1 cellular context compared by ENCODE assay signal in the genomic region with DNA sequence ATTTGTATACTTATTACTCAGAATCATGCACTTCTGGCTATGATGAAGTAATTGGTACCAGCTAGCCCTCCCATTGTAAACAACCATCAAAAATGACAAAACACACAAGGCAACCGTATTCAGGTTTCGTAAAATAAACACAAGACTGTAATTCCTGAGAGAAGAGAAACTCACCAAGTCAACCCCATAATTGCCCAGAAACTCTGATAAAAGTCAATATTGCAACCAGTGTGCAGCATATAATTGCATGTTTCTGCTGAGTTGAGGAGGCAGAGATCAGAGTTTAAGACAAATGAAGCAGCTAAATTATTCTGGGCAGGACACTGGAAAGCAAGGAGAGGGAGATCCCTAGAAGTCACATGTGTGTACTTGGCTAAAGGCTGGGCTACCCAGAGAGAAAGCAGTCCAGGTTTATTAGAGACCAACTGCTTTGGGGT.
TF ChIP-seq lines count a peak whose summit lies in the region.

No MANE protein-coding gene starts in this region.

TF ChIP-seq in A549, 52 proteins besides CTCF, POLR2A, EP300 and RAD21 (continued from another document):
- TF ChIP-seq FOSL2 (IDR thresholded peaks at IDR 0.05) (no peak), FOSL2 (CRISPR knock-in tag; IDR thresholded peaks at IDR 0.05) (peak; percentile 84), HEYL (CRISPR knock-in tag; IDR thresholded peaks at IDR 0.05) (no peak)
- TF ChIP-seq, protein P1, sequence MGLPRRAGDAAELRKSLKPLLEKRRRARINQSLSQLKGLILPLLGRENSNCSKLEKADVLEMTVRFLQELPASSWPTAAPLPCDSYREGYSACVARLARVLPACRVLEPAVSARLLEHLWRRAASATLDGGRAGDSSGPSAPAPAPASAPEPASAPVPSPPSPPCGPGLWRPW (IDR thresholded peaks at IDR 0.05) = peak; percentile 62; the same call in 1 of the 2 replicates
